In the genomic region with DNA sequence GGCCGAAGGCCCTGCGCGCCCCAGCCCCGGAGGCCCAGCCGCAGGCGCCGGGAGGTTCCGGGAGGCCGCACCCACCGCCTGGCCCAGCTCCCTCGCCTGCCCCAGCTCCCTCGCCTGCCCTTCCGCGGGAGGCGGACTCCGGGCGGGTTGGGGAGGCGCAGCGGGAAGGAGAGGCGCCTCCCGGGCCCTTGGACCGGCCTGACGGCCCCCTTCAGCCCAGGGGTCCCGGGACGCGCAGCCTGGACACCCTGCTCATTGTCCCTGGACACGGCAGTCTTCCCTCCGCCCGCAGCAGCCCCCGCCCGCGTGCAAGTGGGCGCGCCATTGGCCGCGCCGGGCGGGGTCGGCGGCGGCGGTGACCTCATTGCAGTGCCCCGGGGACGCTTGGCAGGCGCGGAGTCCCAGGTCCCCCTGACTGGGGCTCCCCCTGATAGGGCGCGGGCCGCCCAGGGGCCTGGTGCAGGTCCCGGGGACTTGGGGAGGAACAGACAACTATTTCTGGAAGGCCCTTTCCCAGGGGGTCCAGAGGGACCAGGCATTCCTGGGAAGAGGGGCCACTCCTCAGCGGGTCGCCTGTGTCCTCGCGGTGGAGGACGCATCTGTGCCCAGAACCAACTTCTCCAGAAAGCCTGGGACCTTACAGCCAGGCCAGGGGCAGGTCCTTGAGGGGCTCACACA, we compare ENCODE assay signal across 8 cellular contexts. TPM values are rescaled to one million over a fixed set of nuclear protein-coding genes. Genes with fewer than 3 reads are reported as not detected.
DNase-seq lines count a peak whose midpoint lies in the region; ATAC-seq and TF ChIP-seq lines count a peak whose summit lies in the region.

No MANE protein-coding gene starts in this region.

- TF ChIP-seq CTCF in esophagus squamous epithelium (IDR thresholded peaks at IDR 0.05) (no peak), nephron progenitor cell (IDR thresholded peaks at IDR 0.05) (no peak)

- ATAC-seq in HG02885 (IDR thresholded peaks at IDR 0.05; ENCODE audit: poor library complexity, unreplicated experiment) (peak; percentile 37), HG03097 (IDR thresholded peaks at IDR 0.05; ENCODE audit: low FRiP score, unreplicated experiment) (no peak)

- H3K4me3 Mint-ChIP-seq in activated CD4-positive, alpha-beta memory T cell treated with anti-CD3 and anti-CD28 coated beads, Interleukin-2, amount 10 ng/mL, durations not matched to agents 7 days and 5 days: peak overlapping the region; percentile 47
- peak overlapping the region; percentile 79 for H3K4me3 Mint-ChIP-seq in nephron progenitor cell

- POLR2A ChIA-PET in activated CD4-positive, alpha-beta memory T cell treated with anti-CD3 and anti-CD28 coated beads, Interleukin-2, amount 10 ng/mL, durations not matched to agents 7 days and 5 days (lab: Charles Lee): interaction anchor here (1.2 to 8.3 kb wide), 4 partner anchors 10 to 24 kb away, joined by 4 to 74 read pairs (median 18); a partner anchor contains a TSS

- peak overlapping the region; percentile 63 to 88 (median 73) for H3K4me3 ChIP-seq in esophagus squamous epithelium

- peak overlapping the region; percentile 86 to 94 (median 92) for H3K27ac ChIP-seq in esophagus squamous epithelium

- no peaks in the 10 kb centered on the region for H3K9me3 ChIP-seq in esophagus squamous epithelium

- H3K27me3 Mint-ChIP-seq in activated CD4-positive, alpha-beta memory T cell treated with anti-CD3 and anti-CD28 coated beads, Interleukin-2, amount 10 ng/mL, durations not matched to agents 7 days and 5 days: peaks cover 29% of the 10 kb centered on the region
- H3K27me3 Mint-ChIP-seq in nephron progenitor cell (ENCODE audit: low read depth, poor library complexity): peaks cover 42% of the 10 kb centered on the region

- DNase-seq in ELR (ENCODE audit: low read depth) (peak; percentile 69), esophagus squamous epithelium (lab: John Stamatoyannopoulos, UW) (no peak), nephron progenitor cell (peak; percentile 69), NCI-H2107 (lab: John Stamatoyannopoulos, UW) (no peak), DMS153 treated with DMSO at 0.1 percent for 48 hours (lab: John Stamatoyannopoulos, UW; ENCODE audit: unreplicated experiment) (no peak)
- DNase-seq in activated CD4-positive, alpha-beta memory T cell treated with anti-CD3 and anti-CD28 coated beads, Interleukin-2, amount 10 ng/mL, durations not matched to agents 7 days and 5 days: peak; percentile 42

- CTCF ChIA-PET in activated CD4-positive, alpha-beta memory T cell treated with anti-CD3 and anti-CD28 coated beads, Interleukin-2, amount 10 ng/mL, durations not matched to agents 7 days and 5 days (lab: Charles Lee): no interaction called here

- peaks cover 1 to 26% (median 12%) of the 10 kb centered on the region in 3 donors for H3K36me3 ChIP-seq in esophagus squamous epithelium

- peak in 2 of 4 donors; percentile 38 to 49 for TF ChIP-seq POLR2A in esophagus squamous epithelium (IDR thresholded peaks at IDR 0.05)

- intact Hi-C loops in esophagus squamous epithelium (cut with DNase I): no loop called here

- peaks cover 5% of the 10 kb centered on the region for H3K36me3 Mint-ChIP-seq in activated CD4-positive, alpha-beta memory T cell treated with anti-CD3 and anti-CD28 coated beads, Interleukin-2, amount 10 ng/mL, durations not matched to agents 7 days and 5 days (ENCODE audit: low read depth)
- no peaks in the 10 kb centered on the region for H3K36me3 Mint-ChIP-seq in nephron progenitor cell (ENCODE audit: low read depth)

- H3K9me3 Mint-ChIP-seq in activated CD4-positive, alpha-beta memory T cell treated with anti-CD3 and anti-CD28 coated beads, Interleukin-2, amount 10 ng/mL, durations not matched to agents 7 days and 5 days: no peaks in the 10 kb centered on the region
- H3K9me3 Mint-ChIP-seq in nephron progenitor cell: no peaks in the 10 kb centered on the region

- WGBS in esophagus squamous epithelium, 2 donors: 0% methylated on average over 10 of the region's 55 CpGs; no CpG with 5 or more reads in 1 of the 2 donors

- peaks cover 0 to 43% (median 7%) of the 10 kb centered on the region in 4 donors for H3K27me3 ChIP-seq in esophagus squamous epithelium

- no peak overlapping the region for H3K27ac Mint-ChIP-seq in activated CD4-positive, alpha-beta memory T cell treated with anti-CD3 and anti-CD28 coated beads, Interleukin-2, amount 10 ng/mL, durations not matched to agents 7 days and 5 days
- H3K27ac Mint-ChIP-seq in nephron progenitor cell: no peak overlapping the region

- H3K4me1 Mint-ChIP-seq in activated CD4-positive, alpha-beta memory T cell treated with anti-CD3 and anti-CD28 coated beads, Interleukin-2, amount 10 ng/mL, durations not matched to agents 7 days and 5 days: peaks cover 29% of the 10 kb centered on the region
- H3K4me1 Mint-ChIP-seq in nephron progenitor cell: peaks cover 40% of the 10 kb centered on the region

- peaks cover 55 to 96% (median 58%) of the 10 kb centered on the region in 3 donors for H3K4me1 ChIP-seq in esophagus squamous epithelium

RNA-seq across cellular contexts. Expression of a gene that starts 0.5 kb away (rescaled TPM):
- 10 to 100 TPM; 28.0 to 28.6 TPM for total RNA-seq in activated CD4-positive, alpha-beta memory T cell treated with anti-CD3 and anti-CD28 coated beads, Interleukin-2, amount 10 ng/mL, durations not matched to agents 7 days and 5 days
- 100 to 1,000 TPM in 1 of 4 donors, 10 to 100 TPM in 3; 87.6 to 118 (median 94.0) TPM for total RNA-seq in esophagus squamous epithelium

RNA-seq across cellular contexts. Expression of a gene that starts 5.5 kb away (rescaled TPM):
- total RNA-seq in activated CD4-positive, alpha-beta memory T cell treated with anti-CD3 and anti-CD28 coated beads, Interleukin-2, amount 10 ng/mL, durations not matched to agents 7 days and 5 days: 10 to 100 TPM; 12.7 to 13.7 TPM
- total RNA-seq in esophagus squamous epithelium: 1 to 10 TPM in 3 of 4 donors, under 1 TPM in 1; 0.48 to 5.7 (median 3.5) TPM

RNA-seq across cellular contexts. Expression of a gene that starts 9.1 kb away (rescaled TPM):
- total RNA-seq in activated CD4-positive, alpha-beta memory T cell treated with anti-CD3 and anti-CD28 coated beads, Interleukin-2, amount 10 ng/mL, durations not matched to agents 7 days and 5 days: 10 to 100 TPM; 59.3 to 61.5 TPM
- 10 to 100 TPM; 45.6 to 90.3 (median 64.7) TPM for total RNA-seq in esophagus squamous epithelium

RNA-seq across cellular contexts. Expression of a gene that starts 9.4 kb away (rescaled TPM):
- total RNA-seq in activated CD4-positive, alpha-beta memory T cell treated with anti-CD3 and anti-CD28 coated beads, Interleukin-2, amount 10 ng/mL, durations not matched to agents 7 days and 5 days: 1 to 10 TPM; 4.4 to 4.5 TPM
- total RNA-seq in esophagus squamous epithelium: 10 to 100 TPM in 3 of 4 donors, 1 to 10 TPM in 1; 6.8 to 59.7 (median 19.0) TPM

RNA-seq across cellular contexts. Expression of a gene that starts 14.5 kb away (rescaled TPM):
- 10 to 100 TPM; 66.8 to 70.9 TPM for total RNA-seq in activated CD4-positive, alpha-beta memory T cell treated with anti-CD3 and anti-CD28 coated beads, Interleukin-2, amount 10 ng/mL, durations not matched to agents 7 days and 5 days
- total RNA-seq in esophagus squamous epithelium: 10 to 100 TPM; 14.2 to 42.7 (median 26.0) TPM

Comparison
In these comparisons a context has a peak if more than half of its experiments do, and no peak if none do; other contexts are left out.
1. DNase-seq: peak in ELR (single experiment), activated CD4-positive, alpha-beta memory T cell treated with anti-CD3 and anti-CD28 coated beads, Interleukin-2, amount 10 ng/mL, durations not matched to agents 7 days and 5 days (single experiment) and nephron progenitor cell (single experiment); none in esophagus squamous epithelium (single experiment), NCI-H2107 (single experiment) and DMS153 treated with DMSO at 0.1 percent for 48 hours (single experiment).